1 cellular context compared by ENCODE assay signal in genomic region chr15:40034186-40034946, GRCh38.
A peak's percentile ranks its signal among the peaks of the same experiment; 100 is the strongest.
TF ChIP-seq lines count a peak whose summit lies in the region.

No MANE protein-coding gene starts in this region.

TF ChIP-seq in HEK293, 187 proteins besides CTCF, POLR2A, EP300 and RAD21 (continued from another document):
- TF ChIP-seq TSHZ1 (tag by site-specific recombination; IDR thresholded peaks at IDR 0.05; ENCODE audit: borderline replicate concordance) (peak; percentile 43; the same call in 1 of the 2 replicates), ZEB2 (tag by site-specific recombination; IDR thresholded peaks at IDR 0.05) (peak; percentile 50; the same call in 1 of the 2 replicates), KLF10 (tag by site-specific recombination; IDR thresholded peaks at IDR 0.05) (0 out of 2 replicates have a peak, but pooled peaks have one; percentile 32), ZNF10 (tag by site-specific recombination; IDR thresholded peaks at IDR 0.05) (0 out of 2 replicates have a peak, but pooled peaks have one; percentile 47), REST (tag by site-specific recombination; IDR thresholded peaks at IDR 0.05) (no peak)
